ENCODE assay signal across 8 cellular contexts in the genomic region with DNA sequence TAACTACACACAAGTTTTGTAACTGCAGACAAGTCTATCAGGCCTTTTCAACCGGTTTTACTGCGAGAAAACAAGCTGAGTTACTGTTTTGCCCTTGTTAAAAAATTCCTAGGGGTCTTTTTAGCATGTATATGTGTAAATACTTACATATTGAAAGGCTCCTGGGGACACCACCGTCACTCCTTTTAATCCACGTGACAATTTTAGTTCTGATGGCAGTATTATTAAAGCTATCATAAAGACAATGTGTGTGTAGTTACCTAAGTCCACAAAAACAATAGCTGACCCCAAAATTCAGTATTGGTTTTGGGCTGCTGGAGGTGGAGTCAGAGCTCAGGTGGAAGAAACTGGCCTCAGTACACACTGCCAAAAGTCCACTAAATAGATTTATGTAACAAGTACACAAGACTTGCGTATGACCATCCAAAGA. TPM values are rescaled to one million over a fixed set of nuclear protein-coding genes. Genes with fewer than 3 reads are reported as not detected.
DNase-seq lines count a peak whose midpoint lies in the region; ATAC-seq, FAIRE-seq and TF ChIP-seq lines count a peak whose summit lies in the region.

No MANE protein-coding gene starts in this region.

- H3K4me3 Mint-ChIP-seq in CD4-positive, alpha-beta memory T cell = peak overlapping the region in 5 of 8 donors; percentile 89 to 98 (median 96)
- H3K4me3 Mint-ChIP-seq in type B pancreatic cell = no peak overlapping the region

- H4K20me1 ChIP-seq in HepG2 (ENCODE audit: insufficient read depth, low read length) = no peaks in the 10 kb centered on the region

- no peaks in the 10 kb centered on the region for H3K27me3 ChIP-seq in CD4-positive, alpha-beta memory T cell (ENCODE audit: insufficient read depth, low read length)
- no peaks in the 10 kb centered on the region; a peak in 1 of 5 replicates for H3K27me3 ChIP-seq in HepG2 (ENCODE audit: control insufficient read depth in 1 of 2, insufficient read depth in 2 of 2, low read length in 2 of 2)

- no peak for DNase-seq in CD4-positive, alpha-beta memory T cell
- DNase-seq in HT-29 (ENCODE audit: low spot score) (peak; percentile 48), HepG2 (ENCODE audit: low spot score) (peak; percentile 70), type B pancreatic cell (ENCODE audit: extremely low spot score, unreplicated experiment) (no peak)
- no peak for DNase-seq in activated naive CD4-positive, alpha-beta T cell treated with anti-CD3 and anti-CD28 coated beads, Interleukin-2, amount 50 U/mL, for 72 hours (ENCODE audit: low spot score in 2 of 2)
- DNase-seq in stimulated activated naive CD4-positive, alpha-beta T cell (lab: John Stamatoyannopoulos, UW) = no peak

- H3K27ac Mint-ChIP-seq in CD4-positive, alpha-beta memory T cell = peak overlapping the region in 3 of 7 donors; percentile 8 to 98 (median 93)
- peak overlapping the region; percentile 97 to 100 for H3K27ac Mint-ChIP-seq in activated naive CD4-positive, alpha-beta T cell treated with anti-CD3 and anti-CD28 coated beads, Interleukin-2, amount 50 U/mL, for 72 hours
- H3K27ac Mint-ChIP-seq in type B pancreatic cell = no peak overlapping the region

- no peaks in the 10 kb centered on the region for H3K79me2 ChIP-seq in HepG2 (ENCODE audit: insufficient read depth, low read length)

- no peak for FAIRE-seq in HepG2 (lab: Jason Lieb, UNC)

- H3K4me3 ChIP-seq in CD4-positive, alpha-beta memory T cell (ENCODE audit: low read length in 2 of 2) = peak overlapping the region in 1 of 2 donors; percentile 74
- peak overlapping the region; percentile 58 to 73 (median 63) for H3K4me3 ChIP-seq in HepG2 (replicated peaks in 1 of 3; ENCODE audit: insufficient read depth in 1 of 3, low read depth in 2 of 3, low read length in 3 of 3)

- no peaks in the 10 kb centered on the region for H3K27me3 Mint-ChIP-seq in CD4-positive, alpha-beta memory T cell
- no peaks in the 10 kb centered on the region for H3K27me3 Mint-ChIP-seq in type B pancreatic cell

- TF ChIP-seq RAD21 in HepG2 (CRISPR knock-in tag; IDR thresholded peaks at IDR 0.05) = no peak

- peaks cover 0 to 18% (median 0%) of the 10 kb centered on the region in 8 donors for H3K9me3 Mint-ChIP-seq in CD4-positive, alpha-beta memory T cell
- H3K9me3 Mint-ChIP-seq in activated naive CD4-positive, alpha-beta T cell treated with anti-CD3 and anti-CD28 coated beads, Interleukin-2, amount 50 U/mL, for 72 hours = no peaks in the 10 kb centered on the region
- peaks cover 3% of the 10 kb centered on the region for H3K9me3 Mint-ChIP-seq in type B pancreatic cell

- peaks cover 14% of the 10 kb centered on the region for H3K4me1 ChIP-seq in CD4-positive, alpha-beta memory T cell (ENCODE audit: insufficient read depth, low read length)
- H3K4me1 ChIP-seq in HepG2 (ENCODE audit: insufficient read depth, low read length) = peaks cover 31% of the 10 kb centered on the region

- TF ChIP-seq CTCF in HepG2 (CRISPR knock-in tag; IDR thresholded peaks at IDR 0.05) (no peak), type B pancreatic cell (conservative IDR thresholded peaks at IDR 0.05) (no peak)

- CTCF ChIA-PET in CD4-positive, alpha-beta memory T cell (lab: Charles Lee; ENCODE audit: partially characterized antibody) = interaction anchor here (1.0 to 6.4 kb wide), 12 partner anchors 10 to 113 kb away, joined by 3 to 144 read pairs (median 4); a partner anchor contains a TSS
- CTCF ChIA-PET in HepG2 (lab: Yijun Ruan, JAX; ENCODE audit: low intra/inter-chr PET ratio, low total read pairs) = no interaction called here

- BruUV-seq in HepG2 (replicated peaks; lab: Mats Ljungman, UMichigan) = no TSS peak

- peak overlapping the region; percentile 82 for H3K9ac ChIP-seq in HepG2 (ENCODE audit: insufficient read depth, low read depth, low read length)

- intact Hi-C loops in CD4-positive, alpha-beta memory T cell (cut with micrococcal nuclease) = no loop called here
- intact Hi-C loops in HepG2 (cut with micrococcal nuclease; ENCODE audit: unreplicated experiment) = loop anchor here (1.0 kb wide), 1 partner anchor 9 kb away; no protein-coding TSS in a partner anchor

- no peaks in the 10 kb centered on the region for H3K36me3 ChIP-seq in CD4-positive, alpha-beta memory T cell (ENCODE audit: insufficient read depth, low read length)
- no peaks in the 10 kb centered on the region for H3K36me3 ChIP-seq in HepG2 (replicated peaks in 1 of 2; ENCODE audit: control insufficient read depth in 1 of 2, insufficient read depth in 2 of 2, low read length in 2 of 2)

- in situ Hi-C loops in HepG2 (cut with HindIII; ENCODE audit: extremely low pct_ligation_motif_present, low pct_unique_long_range_greater_than_20kb) = no loop called here

- POLR2A ChIA-PET in CD4-positive, alpha-beta memory T cell (lab: Charles Lee; ENCODE audit: partially characterized antibody) = interaction anchor here (0.8 to 9.4 kb wide), 19 partner anchors 7 to 1826 kb away, joined by 3 to 1198 read pairs (median 6); a partner anchor contains a TSS
- POLR2A ChIA-PET in HepG2 (lab: Yijun Ruan, JAX) = interaction anchor here (0.9 to 6.0 kb wide), 18 partner anchors 9 to 1790 kb away, joined by 3 to 322 read pairs (median 6); a partner anchor contains a TSS

- WGBS in HepG2 (ENCODE audit: low lambda C conversion rate) = 7% methylated on average over 5 of the region's 5 CpGs

- no peaks in the 10 kb centered on the region for H3K9me3 ChIP-seq in CD4-positive, alpha-beta memory T cell (ENCODE audit: control insufficient read depth in 1 of 2, low read length in 2 of 2)
- no peaks in the 10 kb centered on the region for H3K9me3 ChIP-seq in HepG2 (ENCODE audit: low read length)

- no peak for ATAC-seq in activated naive CD4-positive, alpha-beta T cell treated with anti-CD3 and anti-CD28 coated beads, Interleukin-2, amount 50 U/mL, for 72 hours
- peak; percentile 0 for ATAC-seq in HepG2
- ATAC-seq in HG03095 (IDR thresholded peaks at IDR 0.05; ENCODE audit: unreplicated experiment) = no peak
- ATAC-seq in GM18519 (IDR thresholded peaks at IDR 0.05; ENCODE audit: low FRiP score, unreplicated experiment) = no peak

- TF ChIP-seq EP300 in HepG2 (IDR thresholded peaks at IDR 0.05; ENCODE audit: low read depth in 2 of 2, low read length in 2 of 2) (no peak), HepG2 (CRISPR knock-in tag; IDR thresholded peaks at IDR 0.05; ENCODE audit: borderline replicate concordance) (no peak)

- peaks cover 12 to 28% (median 20%) of the 10 kb centered on the region in 4 donors for H3K4me1 Mint-ChIP-seq in CD4-positive, alpha-beta memory T cell
- peaks cover 14% of the 10 kb centered on the region for H3K4me1 Mint-ChIP-seq in type B pancreatic cell (ENCODE audit: unreplicated experiment)

- H3K27ac ChIP-seq in CD4-positive, alpha-beta memory T cell (ENCODE audit: low read depth, low read length) = peak overlapping the region; percentile 76
- peak overlapping the region; percentile 94 for H3K27ac ChIP-seq in HepG2 (ENCODE audit: extremely low read length, insufficient read depth, low read length)

- H2AFZ ChIP-seq in HepG2 (ENCODE audit: low read length) = peak overlapping the region; percentile 35

- H3K4me2 ChIP-seq in HepG2 (ENCODE audit: low read depth, low read length) = peak overlapping the region; percentile 92

- peaks cover 0 to 13% of the 10 kb centered on the region in 2 donors for H3K36me3 Mint-ChIP-seq in CD4-positive, alpha-beta memory T cell
- peaks cover 4 to 8% of the 10 kb centered on the region in 2 donors for H3K36me3 Mint-ChIP-seq in activated naive CD4-positive, alpha-beta T cell treated with anti-CD3 and anti-CD28 coated beads, Interleukin-2, amount 50 U/mL, for 72 hours
- no peaks in the 10 kb centered on the region for H3K36me3 Mint-ChIP-seq in type B pancreatic cell

- TF ChIP-seq POLR2A in HepG2 (IDR thresholded peaks at IDR 0.05; ENCODE audit: insufficient read depth in 1 of 2, low read depth in 2 of 2, low read length in 2 of 2) = peak in 1 of 2 experiments; percentile 5; a peak in 1 of 4 replicates

TF ChIP-seq in HepG2, 621 proteins besides CTCF, POLR2A, EP300 and RAD21 (continues in another document):
- no peak for TF ChIP-seq RCOR2 (CRISPR knock-in tag; IDR thresholded peaks at IDR 0.05)

RNA-seq across cellular contexts. Expression of a gene that starts 41.3 kb away (rescaled TPM):
- total RNA-seq in CD4-positive, alpha-beta memory T cell = 1 to 10 TPM; 3.5 to 4.2 TPM
- polyA plus RNA-seq in CD4-positive, alpha-beta memory T cell = 1 to 10 TPM; 3.4 to 4.2 TPM
- 7.3 and 8.7 TPM in 2 replicates for total RNA-seq in HT-29 (2014; rRNA removed; shearing (Covaris generic))
- 1 to 10 TPM in 1 of 2 donors, under 1 TPM in 1; 0.23 to 2.1 TPM for total RNA-seq in activated naive CD4-positive, alpha-beta T cell treated with anti-CD3 and anti-CD28 coated beads, Interleukin-2, amount 50 U/mL, for 72 hours
- total RNA-seq in HepG2 (2016; rRNA removed; fragmentation: Illumina TruSeq; extraction: Trizol) = 1.9 and 3.7 TPM in 2 replicates
- total RNA-seq in HepG2 (2016; cell fraction: cytosol; rRNA removed; fragmentation: Illumina TruSeq; extraction: Trizol; ENCODE audit: low read depth) = 0.18 and 0.51 TPM in 2 replicates
- total RNA-seq in HepG2 (2016; cell fraction: insoluble cytoplasmic fraction; rRNA removed; fragmentation: Illumina TruSeq; extraction: Trizol) = 1.9 and 4.9 TPM in 2 replicates
- 0.41 and 0.49 TPM in 2 replicates for total RNA-seq in HepG2 (2016; cell fraction: membrane; rRNA removed; fragmentation: Illumina TruSeq; extraction: Trizol)
- total RNA-seq in HepG2 (2016; cell fraction: nucleus; rRNA removed; fragmentation: Illumina TruSeq; extraction: Trizol) = 3.5 and 4.2 TPM in 2 replicates
- polyA plus RNA-seq in HepG2 (2011; rRNA removed) = 5.7 and 6.3 TPM in 2 replicates
- 5.3 and 5.8 TPM in 2 replicates for polyA plus RNA-seq in HepG2 (2011; cell fraction: cytosol; rRNA removed)
- polyA plus RNA-seq in HepG2 (2011; cell fraction: nucleus; rRNA removed) = 3.7 and 5.3 TPM in 2 replicates
- 2.4 and 3.5 TPM in 2 replicates for polyA plus RNA-seq in HepG2 (2012)
- polyA plus RNA-seq in HepG2 (2016; cell fraction: cytosol; fragmentation: Illumina TruSeq; extraction: Trizol; ENCODE audit: low read depth) = 0.24 and 0.26 TPM in 2 replicates
- 1.4 and 2.1 TPM in 2 replicates for polyA plus RNA-seq in HepG2 (2016; cell fraction: insoluble cytoplasmic fraction; fragmentation: Illumina TruSeq; extraction: Trizol; ENCODE audit: low read depth)
- 0.29 and 0.86 TPM in 2 replicates for polyA plus RNA-seq in HepG2 (2016; cell fraction: membrane; fragmentation: Illumina TruSeq; extraction: Trizol; ENCODE audit: low read depth)
- 7.7 and 8.2 TPM in 2 replicates for polyA plus RNA-seq in HepG2 (2016; cell fraction: nucleus; fragmentation: Illumina TruSeq; extraction: Trizol; ENCODE audit: insufficient read depth, low read depth)
- 13.4 and 32.5 TPM in 2 replicates for polyA minus RNA-seq in HepG2 (2011; rRNA and poly(A)+ RNA removed; ENCODE audit: low replicate concordance)
- polyA minus RNA-seq in HepG2 (2011; cell fraction: cytosol; rRNA and poly(A)+ RNA removed) = 2.2 and 5.5 TPM in 2 replicates
- polyA minus RNA-seq in HepG2 (2011; cell fraction: nucleus; rRNA and poly(A)+ RNA removed) = 3.3 and 4.0 TPM in 2 replicates
- 2.2 and 2.6 TPM in 2 replicates for total RNA-seq in type B pancreatic cell (ENCODE audit: low replicate concordance)

Comparison
In these comparisons a context has a peak if more than half of its experiments do, and no peak if none do; other contexts are left out.
1. DNase-seq: peak in HT-29 (single experiment) and HepG2 (single experiment); none in CD4-positive, alpha-beta memory T cell (0 of 5), activated naive CD4-positive, alpha-beta T cell treated with anti-CD3 and anti-CD28 coated beads, Interleukin-2, amount 50 U/mL, for 72 hours (0 of 2), stimulated activated naive CD4-positive, alpha-beta T cell (0 of 6) and type B pancreatic cell (single experiment).